ENCODE assay signal across 7 cellular contexts in genomic region chr20:56440346-56441007, GRCh38. TPM values are rescaled to one million over a fixed set of nuclear protein-coding genes. Genes with fewer than 3 reads are reported as not detected.
DNase-seq lines count a peak whose midpoint lies in the region; ATAC-seq and TF ChIP-seq lines count a peak whose summit lies in the region.

No MANE protein-coding gene starts in this region.

- H3K4me2 ChIP-seq in OCI-LY3 (ENCODE audit: low read length) (peak overlapping the region; percentile 41), OCI-LY7 (ENCODE audit: low read length) (no peak overlapping the region)

- H3K27me3 Mint-ChIP-seq in brain: peaks cover 7% of the 10 kb centered on the region

- peak overlapping the region in 3 of 5 experiments; percentile 24 to 88 (median 78) for H3K27ac Mint-ChIP-seq in brain

- H3K9ac ChIP-seq in OCI-LY3 (ENCODE audit: low read length): no peak overlapping the region

- intact Hi-C loops in OCI-LY7 (cut with micrococcal nuclease; ENCODE audit: unreplicated experiment): no loop called here

- TF ChIP-seq CTCF in GM20000 (IDR thresholded peaks at IDR 0.05; ENCODE audit: extremely low read depth, missing control alignments): no peak
- TF ChIP-seq CTCF in OCI-LY3 (IDR thresholded peaks at IDR 0.05; ENCODE audit: low read depth, low read length): no peak
- TF ChIP-seq CTCF in brain (conservative IDR thresholded peaks at IDR 0.05): no peak
- no peak for TF ChIP-seq CTCF in OCI-LY7 (conservative IDR thresholded peaks at IDR 0.05; ENCODE audit: low read length)
- TF ChIP-seq CTCF in omental fat pad (IDR thresholded peaks at IDR 0.05): no peak

- peak; percentile 55 for DNase-seq in GM20000 (ENCODE audit: low spot score)
- DNase-seq in stimulated activated CD8-positive, alpha-beta memory T cell treated with anti-CD3 and anti-CD28 coated beads, Interleukin-4, amount 100 ng/mL, for 1 hour (ENCODE audit: low read depth in 2 of 2, low spot score in 1 of 2): peak; percentile 27 to 40
- DNase-seq in OCI-LY7 (ENCODE audit: low spot score): no peak
- DNase-seq in mesenteric fat pad (ENCODE audit: low spot score): no peak
- no peak for DNase-seq in omental fat pad (ENCODE audit: low spot score)

- H3K27me3 ChIP-seq in OCI-LY3 (ENCODE audit: low read depth, low read length): no peaks in the 10 kb centered on the region

- H3K4me3 ChIP-seq in OCI-LY3 (ENCODE audit: low read length): no peak overlapping the region
- no peak overlapping the region for H3K4me3 ChIP-seq in OCI-LY7 (ENCODE audit: low read depth, low read length, poor library complexity, severe bottlenecking)

- H3K79me2 ChIP-seq in OCI-LY3 (ENCODE audit: low read length) (no peaks in the 10 kb centered on the region), OCI-LY7 (ENCODE audit: insufficient read depth, low read depth, low read length) (no peaks in the 10 kb centered on the region)

- H3K27ac ChIP-seq in OCI-LY3 (ENCODE audit: low read length) (0 out of 2 replicates have a peak overlapping the region, but pooled peaks have one; percentile 2), OCI-LY7 (ENCODE audit: low read depth, low read length, poor library complexity, severe bottlenecking) (no peak overlapping the region)

- ATAC-seq in omental fat pad (ENCODE audit: low FRiP score): no peak

- H2AFZ ChIP-seq in OCI-LY3 (ENCODE audit: low read depth, low read length) (no peak overlapping the region), OCI-LY7 (ENCODE audit: low read length) (no peak overlapping the region)

- no peaks in the 10 kb centered on the region for H3K9me3 Mint-ChIP-seq in brain

- H3K9me3 ChIP-seq in OCI-LY3 (ENCODE audit: insufficient read depth, low read length): no peaks in the 10 kb centered on the region
- no peaks in the 10 kb centered on the region for H3K9me3 ChIP-seq in OCI-LY7 (ENCODE audit: low read length)

- no peaks in the 10 kb centered on the region for H3K9me2 ChIP-seq in OCI-LY7 (ENCODE audit: insufficient read depth, low read length)

- no peak overlapping the region for H3K4me3 Mint-ChIP-seq in brain

- BruUV-seq in OCI-LY7 (replicated peaks; lab: Mats Ljungman, UMichigan): no TSS peak

- H3K4me1 ChIP-seq in OCI-LY3 (ENCODE audit: low read length) (peaks cover 30% of the 10 kb centered on the region), OCI-LY7 (ENCODE audit: insufficient read depth, low read length, poor library complexity, severe bottlenecking) (no peaks in the 10 kb centered on the region)

- H3K36me3 Mint-ChIP-seq in brain: no peaks in the 10 kb centered on the region

- H3K4me1 Mint-ChIP-seq in brain: peaks cover 32% of the 10 kb centered on the region

- no peaks in the 10 kb centered on the region for H4K20me1 ChIP-seq in OCI-LY3 (ENCODE audit: insufficient read depth, low read length)
- no peaks in the 10 kb centered on the region for H4K20me1 ChIP-seq in OCI-LY7 (ENCODE audit: insufficient read depth, low read length)

- H3K36me3 ChIP-seq in OCI-LY3 (replicated peaks; ENCODE audit: low read depth, low read length) (no peaks in the 10 kb centered on the region), OCI-LY7 (ENCODE audit: insufficient read depth, low read length) (no peaks in the 10 kb centered on the region)

- CTCF ChIA-PET in OCI-LY7 (lab: Charles Lee; ENCODE audit: unreplicated experiment): no interaction called here

- POLR2A ChIA-PET in OCI-LY7 (lab: Charles Lee): no interaction called here

RNA-seq across cellular contexts. Expression of gene RTF2, which starts 27.9 kb away (rescaled TPM):
- 238 TPM for polyA plus RNA-seq in brain (ENCODE audit: insufficient read depth, low read depth, low replicate concordance)
- 46.8 and 63.6 TPM in 2 replicates for total RNA-seq in OCI-LY7 (2014; rRNA removed; shearing (Covaris generic))
- total RNA-seq in OCI-LY7 (2022): 68.2 and 72.7 TPM in 2 replicates
- total RNA-seq in mesenteric fat pad: 80.6 TPM
- total RNA-seq in omental fat pad: 10 to 100 TPM; 52.7 to 62.9 (median 53.7) TPM

RNA-seq across cellular contexts. Expression of gene CASS4, which starts 28.4 kb away (rescaled TPM):
- 1.0 TPM for polyA plus RNA-seq in brain (ENCODE audit: insufficient read depth, low read depth, low replicate concordance)
- 0.05 TPM in 1 of 2 replicates, not detected in the other for total RNA-seq in OCI-LY7 (2014; rRNA removed; shearing (Covaris generic))
- total RNA-seq in OCI-LY7 (2022): 0.15 and 0.18 TPM in 2 replicates
- 3.1 TPM for total RNA-seq in mesenteric fat pad
- 10 to 100 TPM in 1 of 4 donors, 1 to 10 TPM in 3; 3.5 to 10.6 (median 6.0) TPM for total RNA-seq in omental fat pad

RNA-seq across cellular contexts. Expression of gene CSTF1, which starts 48.0 kb away (rescaled TPM):
- polyA plus RNA-seq in brain (ENCODE audit: insufficient read depth, low read depth, low replicate concordance): 27.0 TPM
- 38.5 and 52.1 TPM in 2 replicates for total RNA-seq in OCI-LY7 (2014; rRNA removed; shearing (Covaris generic))
- total RNA-seq in OCI-LY7 (2022): 51.6 and 56.0 TPM in 2 replicates
- 21.2 TPM for total RNA-seq in mesenteric fat pad
- total RNA-seq in omental fat pad: 10 to 100 TPM; 20.8 to 26.8 (median 22.0) TPM

RNA-seq across cellular contexts. Expression of gene AURKA, which starts 48.5 kb away (rescaled TPM):
- polyA plus RNA-seq in brain (ENCODE audit: insufficient read depth, low read depth, low replicate concordance): 26.3 TPM
- total RNA-seq in OCI-LY7 (2014; rRNA removed; shearing (Covaris generic)): 55.5 and 63.2 TPM in 2 replicates
- total RNA-seq in OCI-LY7 (2022) (97.1 and 105 TPM in 2 replicates), mesenteric fat pad (1.4 TPM), omental fat pad (1 to 10 TPM in 3 of 4 donors, under 1 TPM in 1; 0.95 to 4.1 (median 2.5) TPM)

Comparison
In these comparisons a context has a peak if more than half of its experiments do, and no peak if none do; other contexts are left out.
1. DNase-seq: peak in GM20000 (single experiment) and stimulated activated CD8-positive, alpha-beta memory T cell treated with anti-CD3 and anti-CD28 coated beads, Interleukin-4, amount 100 ng/mL, for 1 hour (2 of 2); none in OCI-LY7 (single experiment), mesenteric fat pad (single experiment) and omental fat pad (single experiment).